9 cellular contexts compared by ENCODE assay signal in the genomic region with DNA sequence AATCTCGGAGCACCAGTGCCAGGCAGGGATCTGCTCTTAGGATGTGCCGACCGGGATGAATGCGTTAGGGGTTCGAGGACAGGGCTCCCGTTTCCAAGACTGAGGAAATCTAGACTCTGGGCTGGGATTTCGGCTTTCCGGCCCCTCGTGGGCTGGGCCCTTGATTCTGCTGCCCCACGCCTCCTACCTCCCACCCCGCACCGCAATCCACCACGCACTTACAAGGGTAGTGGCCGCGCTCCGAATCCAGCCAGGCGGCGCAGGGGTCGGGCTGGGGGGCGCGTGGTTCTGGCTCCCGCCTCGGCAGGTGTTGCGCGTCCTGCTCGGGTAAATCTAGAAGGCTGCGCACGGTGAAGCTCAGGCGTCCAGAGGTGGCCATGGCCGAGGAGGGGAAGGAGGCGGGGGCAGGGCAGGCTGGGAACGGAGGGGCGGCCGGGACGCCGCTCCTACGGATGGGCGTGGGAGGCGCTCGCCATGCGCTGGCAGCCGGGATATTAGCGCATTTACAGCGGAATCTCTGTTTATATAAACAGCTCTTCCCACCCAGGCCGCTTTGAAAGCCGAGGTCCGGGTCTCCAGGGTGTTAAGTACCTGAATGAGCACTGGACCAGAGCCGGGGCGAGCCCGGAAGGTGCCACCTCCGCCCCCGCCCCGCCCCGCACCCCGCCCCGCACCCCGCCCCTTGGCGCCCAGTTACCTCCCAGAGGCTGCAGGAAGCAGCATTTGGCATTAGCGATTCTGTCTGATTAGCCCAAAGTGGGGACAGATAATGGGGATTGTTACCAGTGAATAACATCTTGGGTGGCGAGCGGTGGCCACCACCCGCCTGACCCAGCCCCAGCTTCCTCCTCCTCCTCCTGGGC. TPM values are rescaled to one million over a fixed set of nuclear protein-coding genes. Genes with fewer than 3 reads are reported as not detected.
DNase-seq lines count a peak whose midpoint lies in the region; ATAC-seq, FAIRE-seq and TF ChIP-seq lines count a peak whose summit lies in the region.
"Had no signal": no experiment of that assay in that cellular context is flagged by ENCODE, and none has a peak within 500 bp of the region (broad histone marks: within the 10 kb centered on the region; RNA-seq: fewer than 3 reads in every experiment).

A gene (minus strand): TSS at position 604 of the 863 bp plus-strand sequence. CDS start 225 bp downstream, at position 379.

- H3K27me3 Mint-ChIP-seq in activated CD8-positive, alpha-beta memory T cell treated with anti-CD3 and anti-CD28 coated beads, Interleukin-2, amount 10 ng/mL, durations not matched to agents 7 days and 5 days, result peaks cover 78% of the 10 kb centered on the region
- peaks cover 79% of the 10 kb centered on the region for H3K27me3 Mint-ChIP-seq in astrocyte (ENCODE audit: low read depth, unreplicated experiment)
- H3K27me3 Mint-ChIP-seq in activated CD8-positive, alpha-beta T cell treated with anti-CD3 and anti-CD28 coated beads, Interleukin-2, amount 10 ng/mL, durations not matched to agents 7 days and 5 days (ENCODE audit: low read depth), result peaks cover 72% of the 10 kb centered on the region

- TF ChIP-seq CTCF in astrocyte (IDR thresholded peaks at IDR 0.05; ENCODE audit: insufficient read depth, low read depth, low read length) (no peak), transverse colon (IDR thresholded peaks at IDR 0.05) (no peak)

- H3K9ac ChIP-seq in astrocyte (ENCODE audit: low read length), result no peak within 1 kb of the TSS

- H3K27ac ChIP-seq in astrocyte (ENCODE audit: low read depth, low read length) (no peak within 1 kb of the TSS), transverse colon (no peak within 1 kb of the TSS)

- H3K9me3 ChIP-seq in astrocyte (ENCODE audit: insufficient read depth, low read depth, low read length) (peaks cover 3% of the 10 kb centered on the region), transverse colon (no peaks in the 10 kb centered on the region)

- no peaks in the 10 kb centered on the region for H3K4me1 Mint-ChIP-seq in activated CD8-positive, alpha-beta memory T cell treated with anti-CD3 and anti-CD28 coated beads, Interleukin-2, amount 10 ng/mL, durations not matched to agents 7 days and 5 days
- H3K4me1 Mint-ChIP-seq in astrocyte (ENCODE audit: low read depth, unreplicated experiment), result no peaks in the 10 kb centered on the region
- peaks cover 1% of the 10 kb centered on the region for H3K4me1 Mint-ChIP-seq in activated CD8-positive, alpha-beta T cell treated with anti-CD3 and anti-CD28 coated beads, Interleukin-2, amount 10 ng/mL, durations not matched to agents 7 days and 5 days (ENCODE audit: low read depth)

- in situ Hi-C loops in transverse colon (cut with MboI; ENCODE audit: low pct_ligation_motif_present in 1 of 4, low pct_unique_long_range_greater_than_20kb in 1 of 4, low sequenced_read_pairs in 3 of 4), result no loop called here

- H3K36me3 Mint-ChIP-seq in activated CD8-positive, alpha-beta memory T cell treated with anti-CD3 and anti-CD28 coated beads, Interleukin-2, amount 10 ng/mL, durations not matched to agents 7 days and 5 days, result no peaks in the 10 kb centered on the region
- H3K36me3 Mint-ChIP-seq in astrocyte (ENCODE audit: low read depth, unreplicated experiment), result no peaks in the 10 kb centered on the region
- no peaks in the 10 kb centered on the region for H3K36me3 Mint-ChIP-seq in activated CD8-positive, alpha-beta T cell treated with anti-CD3 and anti-CD28 coated beads, Interleukin-2, amount 10 ng/mL, durations not matched to agents 7 days and 5 days (ENCODE audit: low read depth)

- no peak for DNase-seq in activated CD8-positive, alpha-beta memory T cell treated with anti-CD3 and anti-CD28 coated beads, Interleukin-2, amount 10 ng/mL, durations not matched to agents 7 days and 5 days
- DNase-seq in activated CD8-positive, alpha-beta memory T cell treated with anti-CD3 and anti-CD28 coated beads, Interleukin-2, amount 50 U/mL, for 48 hours, result no peak
- DNase-seq in astrocyte (ENCODE audit: low read depth) (no peak), left kidney (ENCODE audit: low read depth, low spot score) (peak; percentile 52), transverse colon (no peak), hepatic stellate cell (ENCODE audit: low spot score) (no peak)
- no peak for DNase-seq in activated CD8-positive, alpha-beta T cell treated with anti-CD3 and anti-CD28 coated beads, Interleukin-2, amount 10 ng/mL, durations not matched to agents 7 days and 5 days

- FAIRE-seq in astrocyte (lab: Jason Lieb, UNC), result no peak
- FAIRE-seq: frontal cortex had no signal

- H3K36me3 ChIP-seq in astrocyte (ENCODE audit: insufficient read depth, low read length), result no peaks in the 10 kb centered on the region
- H3K36me3 ChIP-seq in transverse colon, result no peaks in the 10 kb centered on the region

- no peaks in the 10 kb centered on the region for H3K9me3 Mint-ChIP-seq in activated CD8-positive, alpha-beta memory T cell treated with anti-CD3 and anti-CD28 coated beads, Interleukin-2, amount 10 ng/mL, durations not matched to agents 7 days and 5 days (ENCODE audit: low read depth)
- H3K9me3 Mint-ChIP-seq in astrocyte (ENCODE audit: unreplicated experiment), result peaks cover 2% of the 10 kb centered on the region
- H3K9me3 Mint-ChIP-seq in activated CD8-positive, alpha-beta T cell treated with anti-CD3 and anti-CD28 coated beads, Interleukin-2, amount 10 ng/mL, durations not matched to agents 7 days and 5 days (ENCODE audit: insufficient read depth), result no peaks in the 10 kb centered on the region

- no peak for ATAC-seq in activated CD8-positive, alpha-beta memory T cell treated with anti-CD3 and anti-CD28 coated beads, Interleukin-2, amount 10 ng/mL, durations not matched to agents 7 days and 5 days
- no peak for ATAC-seq in HG03196 (IDR thresholded peaks at IDR 0.05; ENCODE audit: unreplicated experiment)
- ATAC-seq in activated CD8-positive, alpha-beta T cell treated with anti-CD3 and anti-CD28 coated beads, Interleukin-2, amount 10 ng/mL, durations not matched to agents 7 days and 5 days, result no peak

- H3K27me3 ChIP-seq in astrocyte (ENCODE audit: insufficient read depth, low read length), result peaks cover 65% of the 10 kb centered on the region
- peaks cover 100% of the 10 kb centered on the region for H3K27me3 ChIP-seq in transverse colon

- H3K79me2 ChIP-seq in astrocyte (ENCODE audit: insufficient read depth, low read length), result no peaks in the 10 kb centered on the region

- no peaks in the 10 kb centered on the region for H3K4me1 ChIP-seq in astrocyte (ENCODE audit: insufficient read depth, low read length)
- H3K4me1 ChIP-seq in transverse colon, result peaks cover 0 to 30% (median 23%) of the 10 kb centered on the region in 4 donors

- H3K4me2 ChIP-seq in astrocyte (ENCODE audit: low read length), result peak within 1 kb of the TSS; percentile 87

- no peak for TF ChIP-seq POLR2A in transverse colon (IDR thresholded peaks at IDR 0.05)

- H4K20me1 ChIP-seq in astrocyte (ENCODE audit: insufficient read depth, low read length), result no peaks in the 10 kb centered on the region

- peak within 1 kb of the TSS; percentile 50 for H3K4me3 ChIP-seq in astrocyte (ENCODE audit: insufficient read depth, low read depth, low read length)
- H3K4me3 ChIP-seq in transverse colon, result peak within 1 kb of the TSS in 3 of 4 donors; percentile 12 to 51 (median 34)

- TF ChIP-seq EP300 in transverse colon (IDR thresholded peaks at IDR 0.05; ENCODE audit: low read depth), result no peak

- CTCF ChIA-PET in activated CD8-positive, alpha-beta memory T cell treated with anti-CD3 and anti-CD28 coated beads, Interleukin-2, amount 10 ng/mL, durations not matched to agents 7 days and 5 days (lab: Charles Lee), result no interaction called here
- CTCF ChIA-PET in activated CD8-positive, alpha-beta T cell treated with anti-CD3 and anti-CD28 coated beads, Interleukin-2, amount 10 ng/mL, durations not matched to agents 7 days and 5 days (lab: Charles Lee), result no interaction called here

- POLR2A ChIA-PET in activated CD8-positive, alpha-beta T cell treated with anti-CD3 and anti-CD28 coated beads, Interleukin-2, amount 10 ng/mL, durations not matched to agents 7 days and 5 days (lab: Charles Lee), result no interaction called here

- WGBS in transverse colon (ENCODE audit: low coverage in 1 of 2), 2 donors, result 13% methylated on average over 31 of the region's 62 CpGs; no CpG with 5 or more reads in 1 of the 2 donors

- intact Hi-C loops in transverse colon (cut with DNase I; ENCODE audit: low total_unique reads), result no loop called here

- peak within 1 kb of the TSS; percentile 49 for H3K27ac Mint-ChIP-seq in activated CD8-positive, alpha-beta memory T cell treated with anti-CD3 and anti-CD28 coated beads, Interleukin-2, amount 10 ng/mL, durations not matched to agents 7 days and 5 days
- H3K27ac Mint-ChIP-seq in astrocyte (ENCODE audit: unreplicated experiment), result no peak within 1 kb of the TSS
- H3K27ac Mint-ChIP-seq in activated CD8-positive, alpha-beta T cell treated with anti-CD3 and anti-CD28 coated beads, Interleukin-2, amount 10 ng/mL, durations not matched to agents 7 days and 5 days, result no peak within 1 kb of the TSS

- H3K4me3 Mint-ChIP-seq in activated CD8-positive, alpha-beta memory T cell treated with anti-CD3 and anti-CD28 coated beads, Interleukin-2, amount 10 ng/mL, durations not matched to agents 7 days and 5 days, result no peak within 1 kb of the TSS
- H3K4me3 Mint-ChIP-seq in astrocyte (ENCODE audit: unreplicated experiment), result peak within 1 kb of the TSS; percentile 69
- H3K4me3 Mint-ChIP-seq in activated CD8-positive, alpha-beta T cell treated with anti-CD3 and anti-CD28 coated beads, Interleukin-2, amount 10 ng/mL, durations not matched to agents 7 days and 5 days, result no peak within 1 kb of the TSS

- peak within 1 kb of the TSS; percentile 77 for H2AFZ ChIP-seq in astrocyte (ENCODE audit: low read depth, low read length)

RNA-seq across cellular contexts. Expression of the gene that starts here (rescaled TPM):
- not detected for total RNA-seq in activated CD8-positive, alpha-beta memory T cell treated with anti-CD3 and anti-CD28 coated beads, Interleukin-2, amount 10 ng/mL, durations not matched to agents 7 days and 5 days
- total RNA-seq in astrocyte (not detected in 2 replicates), transverse colon (not detected)
- not detected for total RNA-seq in activated CD8-positive, alpha-beta T cell treated with anti-CD3 and anti-CD28 coated beads, Interleukin-2, amount 10 ng/mL, durations not matched to agents 7 days and 5 days
- total RNA-seq: frontal cortex had no signal
